ENCODE assay signal across 25 cellular contexts in genomic region chr9:29297592-29297991, GRCh38.
"Had no signal": no experiment of that assay in that cellular context is flagged by ENCODE, and none has a peak within 500 bp of the region (broad histone marks: within the 10 kb centered on the region; RNA-seq: fewer than 3 reads in every experiment).

No MANE protein-coding gene starts in this region.

- H3K27ac Mint-ChIP-seq: activated naive CD8-positive, alpha-beta T cell treated with anti-CD3 and anti-CD28 coated beads for 36 hours; mesothelial cell of epicardium; nephron progenitor cell had no signal

- H2AFZ ChIP-seq: hepatocyte had no signal

- H3K36me3 Mint-ChIP-seq: activated naive CD8-positive, alpha-beta T cell treated with anti-CD3 and anti-CD28 coated beads for 36 hours had no signal

- DNase-seq: activated CD4-positive, alpha-beta T cell treated with anti-CD3 and anti-CD28 coated beads for 4 hours; activated CD4-positive, alpha-beta T cell treated with anti-CD3 and anti-CD28 coated beads, Interleukin-2, amount 50 U/mL, for 48 hours; activated CD4-positive, CD25-positive, alpha-beta regulatory T cell; activated naive CD4-positive, alpha-beta T cell treated with Interleukin-2 at 50 U/mL for 16 hours; activated naive CD8-positive, alpha-beta T cell treated with anti-CD3 and anti-CD28 coated beads for 36 hours; activated T-cell treated with anti-CD3 and anti-CD28 coated beads, Interleukin-2, amount 50 U/mL, for 48 hours; central memory CD4-positive, alpha-beta T cell; dermis blood vessel endothelial cell; effector CD8-positive, alpha-beta T cell; erythroblast; foreskin keratinocyte; kidney glomerular epithelial cell; left ventricle myocardium inferior; nephron progenitor cell; pancreas; psoas muscle; spleen; stimulated activated CD4-positive, alpha-beta T cell treated with anti-CD3 and anti-CD28 coated beads, Interleukin-4, amount 100 ng/mL, for 1 hour; stimulated activated naive CD4-positive, alpha-beta T cell; testis; trophoblast cell; uterus had no signal

- ATAC-seq: foreskin keratinocyte, pancreas, psoas muscle had no signal

- H3K27ac ChIP-seq: foreskin keratinocyte, hepatocyte, left ventricle myocardium inferior, pancreas, psoas muscle, right atrium auricular region, spleen, testis, uterus had no signal

- H3K79me2 ChIP-seq: hepatocyte had no signal

- H3K4me2 ChIP-seq: hepatocyte had no signal

- H3K4me1 Mint-ChIP-seq: activated naive CD8-positive, alpha-beta T cell treated with anti-CD3 and anti-CD28 coated beads for 36 hours; mesothelial cell of epicardium had no signal

- H3K9me3 ChIP-seq: pancreas, testis, uterus had no signal

- H3K36me3 ChIP-seq: left ventricle myocardium inferior, pancreas, right atrium auricular region, spleen, uterus had no signal

- H3K27me3 ChIP-seq: foreskin keratinocyte, hepatocyte, pancreas, right atrium auricular region, spleen, testis, uterus had no signal

- H3K4me1 ChIP-seq: foreskin keratinocyte, left ventricle myocardium inferior, pancreas, psoas muscle, right atrium auricular region, spleen, testis, uterus had no signal

- H3K4me3 Mint-ChIP-seq: activated naive CD8-positive, alpha-beta T cell treated with anti-CD3 and anti-CD28 coated beads for 36 hours; mesothelial cell of epicardium; nephron progenitor cell had no signal

- H3K4me3 ChIP-seq: hepatocyte, left ventricle myocardium inferior, pancreas, psoas muscle, right atrium auricular region, spleen, testis, uterus had no signal

- H3K27me3 Mint-ChIP-seq: activated naive CD8-positive, alpha-beta T cell treated with anti-CD3 and anti-CD28 coated beads for 36 hours had no signal
